8 cellular contexts compared by ENCODE assay signal in genomic region chr5:138464018-138464387, GRCh38. TPM values are rescaled to one million over a fixed set of nuclear protein-coding genes. Genes with fewer than 3 reads are reported as not detected.
DNase-seq lines count a peak whose midpoint lies in the region; ATAC-seq and TF ChIP-seq lines count a peak whose summit lies in the region.

No MANE protein-coding gene starts in this region.

- H3K36me3 ChIP-seq in CD4-positive, CD25-positive, alpha-beta regulatory T cell (ENCODE audit: control insufficient read depth, insufficient read depth, low read length) = peaks cover 7% of the 10 kb centered on the region
- peaks cover 0 to 10% of the 10 kb centered on the region in 2 donors for H3K36me3 ChIP-seq in duodenal mucosa (ENCODE audit: control insufficient read depth in 1 of 2, insufficient read depth in 2 of 2, low read length in 2 of 2)
- H3K36me3 ChIP-seq in lung (ENCODE audit: control insufficient read depth in 2 of 2, insufficient read depth in 2 of 2, low read length in 2 of 2) = peaks cover 0 to 5% of the 10 kb centered on the region in 2 donors

- CTCF ChIA-PET in activated CD4-positive, alpha-beta memory T cell treated with anti-CD3 and anti-CD28 coated beads for 36 hours (lab: Charles Lee) = interaction anchor here (1.2 to 5.1 kb wide), 9 partner anchors 10 to 111 kb away, joined by 4 to 56 read pairs (median 11); partner anchors contain the start of genes ETF1, KDM3B and REEP2

- peaks cover 55% of the 10 kb centered on the region for H3K4me1 ChIP-seq in CD4-positive, CD25-positive, alpha-beta regulatory T cell (ENCODE audit: control insufficient read depth, insufficient read depth, low read length, poor library complexity, severe bottlenecking)
- peaks cover 13 to 35% of the 10 kb centered on the region in 2 donors for H3K4me1 ChIP-seq in duodenal mucosa (ENCODE audit: control insufficient read depth in 1 of 2, insufficient read depth in 2 of 2, low read length in 2 of 2)
- peaks cover 0 to 13% of the 10 kb centered on the region in 2 donors for H3K4me1 ChIP-seq in lung (ENCODE audit: control insufficient read depth in 2 of 2, insufficient read depth in 2 of 2, low read length in 2 of 2)

- no peaks in the 10 kb centered on the region for H3K9me3 ChIP-seq in CD4-positive, CD25-positive, alpha-beta regulatory T cell (ENCODE audit: control insufficient read depth in 2 of 2, low read length in 2 of 2)
- H3K9me3 ChIP-seq in duodenal mucosa (ENCODE audit: control insufficient read depth in 1 of 2, low read length in 2 of 2) (no peaks in the 10 kb centered on the region), lung (ENCODE audit: control insufficient read depth in 2 of 2, insufficient read depth in 1 of 2, low read length in 1 of 2) (no peaks in the 10 kb centered on the region)

- ATAC-seq in CD4-positive, CD25-positive, alpha-beta regulatory T cell (ENCODE audit: low read depth in 2 of 2) = peak; percentile 63
- ATAC-seq in GM19372 (IDR thresholded peaks at IDR 0.05; ENCODE audit: low read depth, unreplicated experiment) (peak; percentile 37), HG03521 (IDR thresholded peaks at IDR 0.05; ENCODE audit: unreplicated experiment) (peak; percentile 43), lung (ENCODE audit: insufficient read depth, low FRiP score) (peak; percentile 75)

- H3K27me3 ChIP-seq in CD4-positive, CD25-positive, alpha-beta regulatory T cell (ENCODE audit: control insufficient read depth, insufficient read depth, low read length) = no peaks in the 10 kb centered on the region
- no peaks in the 10 kb centered on the region for H3K27me3 ChIP-seq in duodenal mucosa (ENCODE audit: control insufficient read depth in 1 of 2, insufficient read depth in 2 of 2, low read length in 2 of 2)
- no peaks in the 10 kb centered on the region for H3K27me3 ChIP-seq in lung (ENCODE audit: control insufficient read depth, insufficient read depth)

- H3K9ac ChIP-seq in duodenal mucosa (ENCODE audit: low read depth in 1 of 2, low read length in 2 of 2) = peak overlapping the region; percentile 94 to 96

- intact Hi-C loops in activated CD4-positive, alpha-beta memory T cell treated with anti-CD3 and anti-CD28 coated beads for 36 hours (cut with micrococcal nuclease) = loop anchor here (1.0 to 2.0 kb wide), 6 partner anchors 25 to 829 kb away; partner anchors contain the start of genes CDC25C, HNRNPA0, HSPA9 and MATR3

- DNase-seq in CD4-positive, CD25-positive, alpha-beta regulatory T cell = peak; percentile 86 to 95 (median 93)
- DNase-seq in NCI-H748 treated with DMSO at 0.1 percent for 48 hours (lab: John Stamatoyannopoulos, UW) = peak; percentile 86
- DNase-seq in activated CD4-positive, alpha-beta memory T cell treated with anti-CD3 and anti-CD28 coated beads for 36 hours = peak; percentile 95
- DNase-seq in lung (ENCODE audit: low spot score) = peak; percentile 94
- DNase-seq in stimulated activated CD4-positive, alpha-beta T cell treated with anti-CD3 and anti-CD28 coated beads, TNF-alpha, amount 100 ng/mL, for 24 hours (ENCODE audit: low read depth in 3 of 3) = peak; percentile 82 to 92 (median 84)

- H3K27me3 Mint-ChIP-seq in CD4-positive, CD25-positive, alpha-beta regulatory T cell = no peaks in the 10 kb centered on the region
- no peaks in the 10 kb centered on the region for H3K27me3 Mint-ChIP-seq in activated CD4-positive, alpha-beta memory T cell treated with anti-CD3 and anti-CD28 coated beads for 36 hours

- peaks cover 8 to 49% (median 37%) of the 10 kb centered on the region in 4 donors for H3K4me1 Mint-ChIP-seq in CD4-positive, CD25-positive, alpha-beta regulatory T cell
- H3K4me1 Mint-ChIP-seq in activated CD4-positive, alpha-beta memory T cell treated with anti-CD3 and anti-CD28 coated beads for 36 hours (ENCODE audit: low read depth) = peaks cover 50% of the 10 kb centered on the region

- H3K9me3 Mint-ChIP-seq in CD4-positive, CD25-positive, alpha-beta regulatory T cell = peaks cover 0 to 3% (median 0%) of the 10 kb centered on the region in 7 donors
- no peaks in the 10 kb centered on the region for H3K9me3 Mint-ChIP-seq in activated CD4-positive, alpha-beta memory T cell treated with anti-CD3 and anti-CD28 coated beads for 36 hours

- POLR2A ChIA-PET in activated CD4-positive, alpha-beta memory T cell treated with anti-CD3 and anti-CD28 coated beads for 36 hours (lab: Charles Lee) = interaction anchor here (1.6 to 4.7 kb wide), 3 partner anchors 26 to 79 kb away, joined by 5 to 33 read pairs (median 16); partner anchors contain the start of genes ETF1 and REEP2

- H3K4me3 ChIP-seq in CD4-positive, CD25-positive, alpha-beta regulatory T cell (ENCODE audit: low read depth, low read length) = peak overlapping the region; percentile 72
- peak overlapping the region; percentile 80 to 84 for H3K4me3 ChIP-seq in duodenal mucosa (ENCODE audit: low read depth in 1 of 2, low read length in 2 of 2)
- H3K4me3 ChIP-seq in lung = peak overlapping the region; percentile 57

- peak overlapping the region; percentile 98 for H3K27ac ChIP-seq in CD4-positive, CD25-positive, alpha-beta regulatory T cell (ENCODE audit: insufficient read depth, low read length, poor library complexity, severe bottlenecking)
- H3K27ac ChIP-seq in duodenal mucosa (ENCODE audit: low read depth, low read length) = peak overlapping the region; percentile 98
- H3K27ac ChIP-seq in lung (ENCODE audit: low read depth in 1 of 2, low read length in 1 of 2) = peak overlapping the region; percentile 96 to 98

- peak overlapping the region; percentile 14 to 92 (median 91) for H3K27ac Mint-ChIP-seq in CD4-positive, CD25-positive, alpha-beta regulatory T cell
- H3K27ac Mint-ChIP-seq in activated CD4-positive, alpha-beta memory T cell treated with anti-CD3 and anti-CD28 coated beads for 36 hours = peak overlapping the region; percentile 95

- peaks cover 13% of the 10 kb centered on the region for H3K36me3 Mint-ChIP-seq in CD4-positive, CD25-positive, alpha-beta regulatory T cell
- peaks cover 27% of the 10 kb centered on the region for H3K36me3 Mint-ChIP-seq in activated CD4-positive, alpha-beta memory T cell treated with anti-CD3 and anti-CD28 coated beads for 36 hours

- peak; percentile 51 for TF ChIP-seq CTCF in lung (IDR thresholded peaks at IDR 0.05; ENCODE audit: control extremely low read depth, extremely low read depth)

- H3K4me3 Mint-ChIP-seq in CD4-positive, CD25-positive, alpha-beta regulatory T cell = peak overlapping the region; percentile 89 to 99 (median 93)
- peak overlapping the region; percentile 83 for H3K4me3 Mint-ChIP-seq in activated CD4-positive, alpha-beta memory T cell treated with anti-CD3 and anti-CD28 coated beads for 36 hours

- WGBS in lung, 2 donors = 0% methylated on average over 17 to 34 of the region's 34 CpGs

RNA-seq across cellular contexts. Expression of gene EGR1, which starts 1.3 kb away (rescaled TPM):
- 19.0 TPM for total RNA-seq in CD4-positive, CD25-positive, alpha-beta regulatory T cell
- polyA plus RNA-seq in CD4-positive, CD25-positive, alpha-beta regulatory T cell = 1 to 10 TPM in 2 of 4 donors, under 1 TPM in 2; 0.38 to 1.1 (median 0.84) TPM
- total RNA-seq in activated CD4-positive, alpha-beta memory T cell treated with anti-CD3 and anti-CD28 coated beads for 36 hours = 10 to 100 TPM; 64.2 to 69.4 TPM
- 10 to 100 TPM; 15.8 to 26.3 TPM for total RNA-seq in lung
- polyA plus RNA-seq in lung = 100 to 1,000 TPM in 1 of 2 donors, 10 to 100 TPM in 1; 35.1 to 126 TPM

RNA-seq across cellular contexts. Expression of gene REEP2, which starts 25.1 kb away (rescaled TPM):
- total RNA-seq in CD4-positive, CD25-positive, alpha-beta regulatory T cell = not detected
- polyA plus RNA-seq in CD4-positive, CD25-positive, alpha-beta regulatory T cell = under 1 TPM in 2 of 4 donors, not detected in 2; 0.21 to 0.52 TPM
- total RNA-seq in activated CD4-positive, alpha-beta memory T cell treated with anti-CD3 and anti-CD28 coated beads for 36 hours = 10 to 100 TPM in 1 of 2 experiments, 1 to 10 TPM in 1; 6.1 to 10.9 TPM
- total RNA-seq in lung = 1 to 10 TPM in 1 of 2 donors, under 1 TPM in 1; 0.98 to 1.1 TPM
- under 1 TPM; 0.29 to 0.85 TPM for polyA plus RNA-seq in lung

Comparison
In these comparisons a context has a peak if more than half of its experiments do, and no peak if none do; other contexts are left out.
1. Peak in every context shown above with its lines: DNase-seq, ATAC-seq, H3K4me3 ChIP-seq and H3K27ac ChIP-seq.